18 cellular contexts compared by ENCODE assay signal in genomic region chr3:68211637-68212036, GRCh38.
"Had no signal": no experiment of that assay in that cellular context is flagged by ENCODE, and none has a peak within 500 bp of the region (broad histone marks: within the 10 kb centered on the region; RNA-seq: fewer than 3 reads in every experiment).

No MANE protein-coding gene starts in this region.

- H3K9me3 ChIP-seq: colonic mucosa, esophagus muscularis mucosa, gastroesophageal sphincter, heart left ventricle, left lung, lower lobe of right lung had no signal

- ATAC-seq: effector memory CD8-positive, alpha-beta T cell; foreskin keratinocyte; gastroesophageal sphincter; heart left ventricle; left lung; left ventricle myocardium superior; lower lobe of right lung had no signal

- DNase-seq: colonic mucosa; cortex of kidney; effector CD8-positive, alpha-beta T cell; effector memory CD8-positive, alpha-beta T cell; foreskin keratinocyte; heart left ventricle; hypothalamus; immature natural killer cell; islet precursor cell; kidney; kidney glomerular epithelial cell; left lung; left ventricle myocardium superior; lower lobe of right lung; mesenchymal stem cell had no signal

- H3K27ac ChIP-seq: colonic mucosa, esophagus muscularis mucosa, foreskin keratinocyte, gastroesophageal sphincter, heart left ventricle, hepatocyte, left lung, lower lobe of right lung had no signal

- H3K4me1 ChIP-seq: colonic mucosa, esophagus muscularis mucosa, foreskin keratinocyte, gastroesophageal sphincter, heart left ventricle, left lung, lower lobe of right lung had no signal

- H3K4me3 ChIP-seq: colonic mucosa, esophagus muscularis mucosa, gastroesophageal sphincter, heart left ventricle, hepatocyte, left lung, lower lobe of right lung had no signal

- H3K27me3 ChIP-seq: colonic mucosa, esophagus muscularis mucosa, foreskin keratinocyte, gastroesophageal sphincter, heart left ventricle, hepatocyte, left lung had no signal

- H3K36me3 ChIP-seq: colonic mucosa, esophagus muscularis mucosa, gastroesophageal sphincter, heart left ventricle, left lung, lower lobe of right lung had no signal
